1 cellular context compared by ENCODE assay signal in the genomic region with DNA sequence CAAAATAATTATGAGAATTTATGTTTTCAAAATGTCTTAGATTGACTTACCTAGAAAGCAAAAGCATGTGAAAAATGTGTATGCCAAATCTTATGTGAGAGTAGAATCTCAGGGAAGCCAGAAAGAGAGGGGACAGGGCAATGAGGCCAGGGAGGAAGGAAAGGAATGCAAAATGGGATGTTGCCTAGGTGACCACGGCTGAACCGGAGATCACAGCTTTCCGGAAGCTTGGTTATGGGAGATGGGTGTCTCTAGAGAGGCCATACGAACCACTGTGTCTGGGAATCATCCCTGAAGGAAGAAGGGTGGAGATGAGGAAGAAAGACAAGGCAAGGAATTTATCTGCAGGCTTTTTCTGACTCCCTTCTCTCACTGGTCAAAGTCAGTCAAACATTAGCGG.
TF ChIP-seq lines count a peak whose summit lies in the region.

No MANE protein-coding gene starts in this region.

TF ChIP-seq in SK-N-SH, 30 proteins besides CTCF, POLR2A, EP300 and RAD21:
- TF ChIP-seq FOSL2 (IDR thresholded peaks at IDR 0.05; ENCODE audit: borderline replicate concordance, low read depth) (no peak), RFX5 (IDR thresholded peaks at IDR 0.05; ENCODE audit: low read length) (no peak), JUND (IDR thresholded peaks at IDR 0.05) (no peak), RCOR1 (IDR thresholded peaks at IDR 0.05; ENCODE audit: low read length) (no peak), EZH2phosphoT487 (IDR thresholded peaks at IDR 0.05; ENCODE audit: borderline replicate concordance, low read depth) (no peak), SMC3 (IDR thresholded peaks at IDR 0.05; ENCODE audit: low read depth, low read length) (no peak), POLR2AphosphoS5 (IDR thresholded peaks at IDR 0.05; ENCODE audit: low read depth, low read length) (no peak), YY1 (IDR thresholded peaks at IDR 0.05; ENCODE audit: low read depth) (no peak), CHD2 (IDR thresholded peaks at IDR 0.05; ENCODE audit: low read length, partially characterized antibody) (no peak), SIN3A (IDR thresholded peaks at IDR 0.05; ENCODE audit: borderline replicate concordance, low read depth, low read length) (no peak), FOXM1 (IDR thresholded peaks at IDR 0.05; ENCODE audit: low read depth) (no peak), TAF1 (IDR thresholded peaks at IDR 0.05; ENCODE audit: borderline replicate concordance, low read depth, low read length) (no peak), FOXJ3 (CRISPR knock-in tag; IDR thresholded peaks at IDR 0.05) (no peak), MXI1 (IDR thresholded peaks at IDR 0.05; ENCODE audit: low read depth, low read length) (no peak)
- TF ChIP-seq, protein P1, sequence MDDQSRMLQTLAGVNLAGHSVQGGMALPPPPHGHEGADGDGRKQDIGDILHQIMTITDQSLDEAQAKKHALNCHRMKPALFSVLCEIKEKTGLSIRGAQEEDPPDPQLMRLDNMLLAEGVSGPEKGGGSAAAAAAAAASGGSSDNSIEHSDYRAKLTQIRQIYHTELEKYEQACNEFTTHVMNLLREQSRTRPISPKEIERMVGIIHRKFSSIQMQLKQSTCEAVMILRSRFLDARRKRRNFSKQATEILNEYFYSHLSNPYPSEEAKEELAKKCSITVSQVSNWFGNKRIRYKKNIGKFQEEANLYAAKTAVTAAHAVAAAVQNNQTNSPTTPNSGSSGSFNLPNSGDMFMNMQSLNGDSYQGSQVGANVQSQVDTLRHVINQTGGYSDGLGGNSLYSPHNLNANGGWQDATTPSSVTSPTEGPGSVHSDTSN (IDR thresholded peaks at IDR 0.05): no peak
- TF ChIP-seq, protein P2, sequence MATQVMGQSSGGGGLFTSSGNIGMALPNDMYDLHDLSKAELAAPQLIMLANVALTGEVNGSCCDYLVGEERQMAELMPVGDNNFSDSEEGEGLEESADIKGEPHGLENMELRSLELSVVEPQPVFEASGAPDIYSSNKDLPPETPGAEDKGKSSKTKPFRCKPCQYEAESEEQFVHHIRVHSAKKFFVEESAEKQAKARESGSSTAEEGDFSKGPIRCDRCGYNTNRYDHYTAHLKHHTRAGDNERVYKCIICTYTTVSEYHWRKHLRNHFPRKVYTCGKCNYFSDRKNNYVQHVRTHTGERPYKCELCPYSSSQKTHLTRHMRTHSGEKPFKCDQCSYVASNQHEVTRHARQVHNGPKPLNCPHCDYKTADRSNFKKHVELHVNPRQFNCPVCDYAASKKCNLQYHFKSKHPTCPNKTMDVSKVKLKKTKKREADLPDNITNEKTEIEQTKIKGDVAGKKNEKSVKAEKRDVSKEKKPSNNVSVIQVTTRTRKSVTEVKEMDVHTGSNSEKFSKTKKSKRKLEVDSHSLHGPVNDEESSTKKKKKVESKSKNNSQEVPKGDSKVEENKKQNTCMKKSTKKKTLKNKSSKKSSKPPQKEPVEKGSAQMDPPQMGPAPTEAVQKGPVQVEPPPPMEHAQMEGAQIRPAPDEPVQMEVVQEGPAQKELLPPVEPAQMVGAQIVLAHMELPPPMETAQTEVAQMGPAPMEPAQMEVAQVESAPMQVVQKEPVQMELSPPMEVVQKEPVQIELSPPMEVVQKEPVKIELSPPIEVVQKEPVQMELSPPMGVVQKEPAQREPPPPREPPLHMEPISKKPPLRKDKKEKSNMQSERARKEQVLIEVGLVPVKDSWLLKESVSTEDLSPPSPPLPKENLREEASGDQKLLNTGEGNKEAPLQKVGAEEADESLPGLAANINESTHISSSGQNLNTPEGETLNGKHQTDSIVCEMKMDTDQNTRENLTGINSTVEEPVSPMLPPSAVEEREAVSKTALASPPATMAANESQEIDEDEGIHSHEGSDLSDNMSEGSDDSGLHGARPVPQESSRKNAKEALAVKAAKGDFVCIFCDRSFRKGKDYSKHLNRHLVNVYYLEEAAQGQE (IDR thresholded peaks at IDR 0.05; ENCODE audit: low read depth, low read length): no peak
